In the genomic region with DNA sequence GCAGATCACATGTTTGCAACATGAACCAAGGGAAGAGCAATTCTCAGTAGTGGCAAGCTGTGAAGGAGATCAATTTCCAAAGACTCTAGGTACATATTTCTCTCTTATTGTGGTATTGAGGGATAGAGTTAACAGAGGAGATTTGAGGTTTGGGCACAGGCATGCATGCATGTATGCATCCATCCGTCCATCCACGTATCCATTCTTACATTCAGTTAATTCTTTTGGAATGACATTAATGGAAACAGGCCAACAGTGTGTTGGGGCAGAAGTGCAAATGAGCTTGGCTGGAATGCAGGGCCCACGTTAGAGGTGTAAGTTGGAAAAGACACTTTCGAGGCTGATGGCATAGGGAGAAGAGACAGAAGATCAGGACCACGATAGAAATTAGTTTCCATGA, we compare ENCODE assay signal across 33 cellular contexts.
"Had no signal": no experiment of that assay in that cellular context is flagged by ENCODE, and none has a peak within 500 bp of the region (broad histone marks: within the 10 kb centered on the region; RNA-seq: fewer than 3 reads in every experiment).

No MANE protein-coding gene starts in this region.

- DNase-seq: activated CD4-positive, alpha-beta memory T cell treated with anti-CD3 and anti-CD28 coated beads for 36 hours; activated CD4-positive, alpha-beta T cell treated with anti-CD3 and anti-CD28 coated beads for 36 hours; activated CD4-positive, alpha-beta T cell treated with anti-CD3 and anti-CD28 coated beads, Interleukin-2, amount 10 ng/mL, durations not matched to agents 24 days and 14 days; activated CD4-positive, CD25-positive, alpha-beta regulatory T cell; activated CD4-positive, CD25-positive, alpha-beta regulatory T cell treated with anti-CD3 and anti-CD28 coated beads, Interleukin-2, amount 50 U/mL, for 72 hours; activated CD8-positive, alpha-beta memory T cell treated with anti-CD3 and anti-CD28 coated beads, Interleukin-2, amount 10 ng/mL, durations not matched to agents 7 days and 5 days; activated CD8-positive, alpha-beta memory T cell treated with anti-CD3 and anti-CD28 coated beads, Interleukin-2, amount 50 U/mL, for 4 hours; activated CD8-positive, alpha-beta T cell treated with anti-CD3 and anti-CD28 coated beads, Interleukin-2, amount 10 ng/mL, durations not matched to agents 7 days and 5 days; activated effector memory CD4-positive, alpha-beta T cell treated with anti-CD3 and anti-CD28 coated beads, Interleukin-2, amount 50 U/mL, for 16 hours; activated naive CD4-positive, alpha-beta T cell treated with anti-CD3 and anti-CD28 coated beads for 36 hours; activated naive CD8-positive, alpha-beta T cell treated with anti-CD3 and anti-CD28 coated beads for 36 hours; activated naive CD8-positive, alpha-beta T cell treated with anti-CD3 and anti-CD28 coated beads, Interleukin-2, amount 50 U/mL, for 24 hours; activated T-cell treated with anti-CD3 and anti-CD28 coated beads, Interleukin-2, amount 50 U/mL, for 1 hour; activated T-cell treated with anti-CD3 and anti-CD28 coated beads, Interleukin-2, amount 50 U/mL, for 48 hours; adrenal gland; amygdala; aorta; brain microvascular endothelial cell; central memory CD4-positive, alpha-beta T cell; cerebellar nuclear complex; colonic mucosa; effector CD8-positive, alpha-beta T cell; esophagus squamous epithelium; foreskin melanocyte; heart right ventricle; T-helper 2 cell had no signal

- H3K9me3 ChIP-seq: adrenal gland, colonic mucosa, esophagus squamous epithelium, gastroesophageal sphincter, heart right ventricle had no signal

- H3K4me3 ChIP-seq: adrenal gland, colonic mucosa, esophagus squamous epithelium, gastroesophageal sphincter, heart right ventricle had no signal

- H3K4me3 Mint-ChIP-seq: activated CD4-positive, alpha-beta memory T cell treated with anti-CD3 and anti-CD28 coated beads for 36 hours; activated CD4-positive, alpha-beta T cell treated with anti-CD3 and anti-CD28 coated beads for 36 hours; activated CD4-positive, alpha-beta T cell treated with anti-CD3 and anti-CD28 coated beads, Interleukin-2, amount 10 ng/mL, durations not matched to agents 24 days and 14 days; activated CD8-positive, alpha-beta memory T cell treated with anti-CD3 and anti-CD28 coated beads, Interleukin-2, amount 10 ng/mL, durations not matched to agents 7 days and 5 days; activated CD8-positive, alpha-beta T cell treated with anti-CD3 and anti-CD28 coated beads, Interleukin-2, amount 10 ng/mL, durations not matched to agents 7 days and 5 days; activated naive CD4-positive, alpha-beta T cell treated with anti-CD3 and anti-CD28 coated beads for 36 hours; activated naive CD4-positive, alpha-beta T cell treated with anti-CD3 and anti-CD28 coated beads, Interleukin-2, amount 50 U/mL, for 24 hours; activated naive CD8-positive, alpha-beta T cell treated with anti-CD3 and anti-CD28 coated beads for 36 hours; activated naive CD8-positive, alpha-beta T cell treated with anti-CD3 and anti-CD28 coated beads, Interleukin-2, amount 50 U/mL, for 24 hours; activated T-helper 1 cell treated with anti-CD3 and anti-CD28 coated beads, Interleukin-12 subunit alpha, Interleukin-12 subunit beta, Interleukin-2, Interleukin-4 antibody, amounts not matched to agents 30 ng/mL and 10 ng/mL and 1 ng/mL, durations not matched to agents 14 hours and 24 hours and 36 hours had no signal

- H3K4me1 Mint-ChIP-seq: activated CD4-positive, alpha-beta T cell treated with anti-CD3 and anti-CD28 coated beads for 36 hours; activated CD4-positive, alpha-beta T cell treated with anti-CD3 and anti-CD28 coated beads, Interleukin-2, amount 10 ng/mL, durations not matched to agents 24 days and 14 days; activated CD8-positive, alpha-beta memory T cell treated with anti-CD3 and anti-CD28 coated beads, Interleukin-2, amount 10 ng/mL, durations not matched to agents 7 days and 5 days; activated naive CD4-positive, alpha-beta T cell treated with anti-CD3 and anti-CD28 coated beads, Interleukin-2, amount 50 U/mL, for 24 hours; activated naive CD8-positive, alpha-beta T cell treated with anti-CD3 and anti-CD28 coated beads for 36 hours; activated naive CD8-positive, alpha-beta T cell treated with anti-CD3 and anti-CD28 coated beads, Interleukin-2, amount 50 U/mL, for 24 hours had no signal

- H3K27me3 Mint-ChIP-seq: activated CD4-positive, alpha-beta memory T cell treated with anti-CD3 and anti-CD28 coated beads for 36 hours; activated CD4-positive, alpha-beta T cell treated with anti-CD3 and anti-CD28 coated beads for 36 hours; activated CD8-positive, alpha-beta memory T cell treated with anti-CD3 and anti-CD28 coated beads, Interleukin-2, amount 10 ng/mL, durations not matched to agents 7 days and 5 days; activated naive CD4-positive, alpha-beta T cell treated with anti-CD3 and anti-CD28 coated beads, Interleukin-2, amount 50 U/mL, for 24 hours; activated naive CD8-positive, alpha-beta T cell treated with anti-CD3 and anti-CD28 coated beads, Interleukin-2, amount 50 U/mL, for 24 hours had no signal

- H3K4me1 ChIP-seq: adrenal gland, colonic mucosa, esophagus squamous epithelium, gastroesophageal sphincter, heart right ventricle had no signal

- H3K36me3 Mint-ChIP-seq: activated CD4-positive, alpha-beta memory T cell treated with anti-CD3 and anti-CD28 coated beads for 36 hours; activated CD8-positive, alpha-beta memory T cell treated with anti-CD3 and anti-CD28 coated beads, Interleukin-2, amount 10 ng/mL, durations not matched to agents 7 days and 5 days; activated naive CD4-positive, alpha-beta T cell treated with anti-CD3 and anti-CD28 coated beads, Interleukin-2, amount 50 U/mL, for 24 hours; activated naive CD8-positive, alpha-beta T cell treated with anti-CD3 and anti-CD28 coated beads for 36 hours had no signal

- H3K9me3 Mint-ChIP-seq: activated CD4-positive, alpha-beta memory T cell treated with anti-CD3 and anti-CD28 coated beads for 36 hours; activated CD4-positive, alpha-beta T cell treated with anti-CD3 and anti-CD28 coated beads, Interleukin-2, amount 10 ng/mL, durations not matched to agents 24 days and 14 days; activated naive CD4-positive, alpha-beta T cell treated with anti-CD3 and anti-CD28 coated beads for 36 hours; activated naive CD4-positive, alpha-beta T cell treated with anti-CD3 and anti-CD28 coated beads, Interleukin-2, amount 50 U/mL, for 24 hours; activated naive CD8-positive, alpha-beta T cell treated with anti-CD3 and anti-CD28 coated beads for 36 hours; activated naive CD8-positive, alpha-beta T cell treated with anti-CD3 and anti-CD28 coated beads, Interleukin-2, amount 50 U/mL, for 24 hours; activated T-helper 1 cell treated with anti-CD3 and anti-CD28 coated beads, Interleukin-12 subunit alpha, Interleukin-12 subunit beta, Interleukin-2, Interleukin-4 antibody, amounts not matched to agents 30 ng/mL and 10 ng/mL and 1 ng/mL, durations not matched to agents 14 hours and 24 hours and 36 hours; activated T-helper 2 cell treated with anti-CD3 and anti-CD28 coated beads, Interferon-gamma antibody, Interleukin-2, Interleukin-4, amounts not matched to agents 10 μg/mL and 5 μg/mL and 100 μg/mL, durations not matched to agents 14 hours and 24 hours and 36 hours had no signal

- H3K27ac ChIP-seq: adrenal gland, brain microvascular endothelial cell, colonic mucosa, epithelial cell of prostate, esophagus squamous epithelium, gastroesophageal sphincter, heart right ventricle had no signal

- H3K36me3 ChIP-seq: adrenal gland, brain microvascular endothelial cell, colonic mucosa, esophagus squamous epithelium, gastroesophageal sphincter, heart right ventricle had no signal

- H3K27ac Mint-ChIP-seq: activated CD4-positive, alpha-beta memory T cell treated with anti-CD3 and anti-CD28 coated beads for 36 hours; activated CD4-positive, alpha-beta T cell treated with anti-CD3 and anti-CD28 coated beads for 36 hours; activated CD4-positive, alpha-beta T cell treated with anti-CD3 and anti-CD28 coated beads, Interleukin-2, amount 10 ng/mL, durations not matched to agents 24 days and 14 days; activated CD8-positive, alpha-beta memory T cell treated with anti-CD3 and anti-CD28 coated beads, Interleukin-2, amount 10 ng/mL, durations not matched to agents 7 days and 5 days; activated CD8-positive, alpha-beta T cell treated with anti-CD3 and anti-CD28 coated beads, Interleukin-2, amount 10 ng/mL, durations not matched to agents 7 days and 5 days; activated naive CD4-positive, alpha-beta T cell treated with anti-CD3 and anti-CD28 coated beads for 36 hours; activated naive CD4-positive, alpha-beta T cell treated with anti-CD3 and anti-CD28 coated beads, Interleukin-2, amount 50 U/mL, for 24 hours; activated naive CD8-positive, alpha-beta T cell treated with anti-CD3 and anti-CD28 coated beads for 36 hours; activated naive CD8-positive, alpha-beta T cell treated with anti-CD3 and anti-CD28 coated beads, Interleukin-2, amount 50 U/mL, for 24 hours; activated T-helper 1 cell treated with anti-CD3 and anti-CD28 coated beads, Interleukin-12 subunit alpha, Interleukin-12 subunit beta, Interleukin-2, Interleukin-4 antibody, amounts not matched to agents 30 ng/mL and 10 ng/mL and 1 ng/mL, durations not matched to agents 14 hours and 24 hours and 36 hours; activated T-helper 2 cell treated with anti-CD3 and anti-CD28 coated beads, Interferon-gamma antibody, Interleukin-2, Interleukin-4, amounts not matched to agents 10 μg/mL and 5 μg/mL and 100 μg/mL, durations not matched to agents 14 hours and 24 hours and 36 hours had no signal

- ATAC-seq: activated CD4-positive, alpha-beta T cell treated with anti-CD3 and anti-CD28 coated beads for 36 hours; activated CD8-positive, alpha-beta memory T cell treated with anti-CD3 and anti-CD28 coated beads, Interleukin-2, amount 10 ng/mL, durations not matched to agents 7 days and 5 days; activated CD8-positive, alpha-beta T cell treated with anti-CD3 and anti-CD28 coated beads, Interleukin-2, amount 10 ng/mL, durations not matched to agents 7 days and 5 days; activated naive CD8-positive, alpha-beta T cell treated with anti-CD3 and anti-CD28 coated beads, Interleukin-2, amount 50 U/mL, for 24 hours; gastroesophageal sphincter; heart right ventricle had no signal

- FAIRE-seq: endometrium, endothelial cell of umbilical vein had no signal

- H3K27me3 ChIP-seq: adrenal gland, brain microvascular endothelial cell, colonic mucosa, esophagus squamous epithelium, gastroesophageal sphincter, heart right ventricle had no signal
